ENCODE assay signal across 8 cellular contexts in the genomic region with DNA sequence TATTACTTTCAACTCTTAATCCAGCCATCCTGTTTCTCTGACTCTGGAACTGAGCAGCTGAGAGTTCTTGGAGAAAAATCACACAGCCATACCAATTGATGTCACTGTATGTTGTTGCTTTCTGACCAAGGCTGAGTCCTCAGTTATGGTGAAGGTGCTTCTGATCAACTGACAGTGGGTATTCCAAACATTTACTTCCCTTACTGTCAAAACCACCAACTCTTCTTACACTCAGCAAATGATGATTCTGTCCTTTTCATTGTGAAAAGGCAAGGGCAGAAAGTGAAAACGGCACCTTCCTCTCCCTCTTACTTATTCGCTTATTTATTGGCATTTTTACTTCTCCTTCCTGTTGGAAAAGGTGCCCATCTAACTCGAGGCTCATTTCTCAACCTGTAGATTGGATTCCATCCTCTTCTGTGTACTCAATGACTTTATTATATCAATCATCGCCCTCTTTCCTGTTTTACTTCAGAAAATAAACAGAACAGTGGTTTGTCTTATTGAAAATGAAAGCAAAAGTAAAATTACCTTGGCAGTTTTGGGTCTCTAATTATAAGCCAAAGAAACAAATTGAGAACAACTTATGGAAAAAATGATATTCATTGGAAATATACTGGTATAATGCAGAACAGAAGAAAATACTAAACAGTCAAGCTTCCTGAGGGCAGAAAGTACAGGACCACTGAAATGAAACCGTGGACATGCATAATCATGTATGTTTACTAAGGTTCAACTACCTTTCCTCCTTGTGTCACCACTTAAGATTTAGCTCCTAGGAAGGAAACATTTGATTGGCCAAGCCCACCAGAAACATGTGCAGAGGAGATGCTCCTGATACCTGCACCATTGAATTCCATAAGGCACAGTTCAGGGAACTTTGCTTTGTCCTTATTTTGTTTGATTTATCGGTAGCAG.
DNase-seq lines count a peak whose midpoint lies in the region; ATAC-seq and TF ChIP-seq lines count a peak whose summit lies in the region.

No MANE protein-coding gene starts in this region.

- H3K27ac ChIP-seq in ACC112 (ENCODE audit: low read depth, low read length), result peak overlapping the region; percentile 39; the same call in 1 of the 2 replicates
- H3K27ac ChIP-seq in esophagus squamous epithelium, result peak overlapping the region; percentile 45 to 71 (median 66)

- peak overlapping the region; percentile 98 for H2AFZ ChIP-seq in ACC112 (ENCODE audit: low read length, unreplicated experiment)

- TF ChIP-seq CTCF in esophagus squamous epithelium (IDR thresholded peaks at IDR 0.05) (no peak), GM10248 (IDR thresholded peaks at IDR 0.05; ENCODE audit: control extremely low read depth, extremely low read depth, low read depth, missing control alignments) (no peak)

- no peaks in the 10 kb centered on the region for H3K36me3 ChIP-seq in ACC112 (ENCODE audit: insufficient read depth, low read length)
- H3K36me3 ChIP-seq in esophagus squamous epithelium, result no peaks in the 10 kb centered on the region
- no peaks in the 10 kb centered on the region for H3K36me3 ChIP-seq in skeletal muscle satellite cell (ENCODE audit: insufficient read depth, low read length)

- DNase-seq in RKO (ENCODE audit: low spot score) (peak; percentile 39), esophagus squamous epithelium (lab: John Stamatoyannopoulos, UW) (no peak), occipital lobe (lab: John Stamatoyannopoulos, UW) (no peak), GM10248 (ENCODE audit: extremely low spot score) (no peak)

- 15 to 26% methylated on average over 6 of the region's 6 CpGs for WGBS in esophagus squamous epithelium, 2 donors

- POLR2A ChIA-PET in GM10248 (lab: Yijun Ruan, JAX), result no interaction called here

- peak overlapping the region; percentile 73 for H3K4me2 ChIP-seq in skeletal muscle satellite cell (ENCODE audit: low read length)

- CTCF ChIA-PET in GM10248 (lab: Yijun Ruan, JAX), result interaction anchor here (1.0 to 2.6 kb wide), 22 partner anchors 10 to 264 kb away, joined by 3 to 20 read pairs (median 6); no protein-coding TSS in a partner anchor

- no peak for TF ChIP-seq POLR2A in esophagus squamous epithelium (IDR thresholded peaks at IDR 0.05)

- H3K9ac ChIP-seq in skeletal muscle satellite cell (ENCODE audit: low read depth, low read length), result peak overlapping the region; percentile 45

- no peaks in the 10 kb centered on the region for H3K27me3 ChIP-seq in ACC112 (ENCODE audit: insufficient read depth, low read length)
- H3K27me3 ChIP-seq in esophagus squamous epithelium, result no peaks in the 10 kb centered on the region
- H3K27me3 ChIP-seq in skeletal muscle satellite cell (ENCODE audit: control insufficient read depth, insufficient read depth, low read length), result no peaks in the 10 kb centered on the region

- H3K9me3 ChIP-seq in esophagus squamous epithelium (no peaks in the 10 kb centered on the region), skeletal muscle satellite cell (replicated peaks; ENCODE audit: low read length) (no peaks in the 10 kb centered on the region)

- intact Hi-C loops in esophagus squamous epithelium (cut with DNase I), result loop anchor here (5.0 kb wide), 1 partner anchor 126 kb away; no protein-coding TSS in a partner anchor

- no peaks in the 10 kb centered on the region for H3K79me2 ChIP-seq in ACC112 (ENCODE audit: control insufficient read depth, insufficient read depth, low read length, unreplicated experiment)

- ATAC-seq in GM21723 (IDR thresholded peaks at IDR 0.05; ENCODE audit: unreplicated experiment), result peak; percentile 17
- ATAC-seq in HG03521 (IDR thresholded peaks at IDR 0.05; ENCODE audit: unreplicated experiment), result no peak

- H3K4me1 ChIP-seq in ACC112 (ENCODE audit: control insufficient read depth, insufficient read depth, low read length, unreplicated experiment) (peaks cover 13% of the 10 kb centered on the region), esophagus squamous epithelium (peaks cover 4 to 25% (median 5%) of the 10 kb centered on the region in 3 donors), skeletal muscle satellite cell (ENCODE audit: control insufficient read depth, insufficient read depth, low read length) (peaks cover 9% of the 10 kb centered on the region)

- H3K4me3 ChIP-seq in ACC112 (ENCODE audit: low read depth, low read length) (peak overlapping the region; percentile 73), esophagus squamous epithelium (peak overlapping the region; percentile 11 to 57 (median 36)), skeletal muscle satellite cell (ENCODE audit: low read length) (peak overlapping the region; percentile 60)
